ENCODE assay signal across 14 cellular contexts in the genomic region with DNA sequence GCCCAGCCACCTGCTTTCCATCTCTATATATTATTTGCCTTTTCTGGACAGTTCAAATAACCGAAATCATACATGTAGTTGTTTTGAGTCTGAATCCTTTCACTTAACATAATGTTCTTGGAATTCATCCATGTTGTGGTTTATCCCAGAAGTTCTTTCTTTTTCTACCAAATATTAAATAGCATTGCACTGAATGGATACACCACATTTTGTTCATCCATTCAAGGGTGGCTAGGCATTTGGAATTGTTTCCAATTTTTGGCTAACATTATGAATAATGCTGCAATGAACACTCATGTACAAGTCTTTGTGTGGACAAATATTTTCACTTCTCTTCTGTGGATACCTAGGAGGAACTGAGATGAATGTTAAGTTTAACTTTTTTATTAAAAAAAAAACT.
"Had no signal": no experiment of that assay in that cellular context is flagged by ENCODE, and none has a peak within 500 bp of the region (broad histone marks: within the 10 kb centered on the region; RNA-seq: fewer than 3 reads in every experiment).

No MANE protein-coding gene starts in this region.

- H3K4me3 ChIP-seq: ascending aorta, gastroesophageal sphincter, thoracic aorta had no signal

- DNase-seq: activated CD4-positive, alpha-beta T cell treated with anti-CD3 and anti-CD28 coated beads for 4 hours; activated CD8-positive, alpha-beta memory T cell treated with anti-CD3 and anti-CD28 coated beads, Interleukin-2, amount 50 U/mL, for 48 hours; activated CD8-positive, alpha-beta T cell treated with anti-CD3 and anti-CD28 coated beads, Interleukin-2, amount 10 ng/mL, durations not matched to agents 7 days and 5 days; activated naive CD8-positive, alpha-beta T cell treated with anti-CD3 and anti-CD28 coated beads, Interleukin-2, amount 10 ng/mL, durations not matched to agents 7 days and 5 days; central memory CD4-positive, alpha-beta T cell; kidney; mesendoderm; stimulated activated CD4-positive, alpha-beta T cell treated with anti-CD3 and anti-CD28 coated beads, Interleukin-2, amount 100 ng/mL, for 48 hours; T-cell; WERI-Rb-1 had no signal

- ATAC-seq: activated CD8-positive, alpha-beta T cell treated with anti-CD3 and anti-CD28 coated beads, Interleukin-2, amount 10 ng/mL, durations not matched to agents 7 days and 5 days; gastroesophageal sphincter; sciatic nerve; T-cell had no signal
